In the genomic region with DNA sequence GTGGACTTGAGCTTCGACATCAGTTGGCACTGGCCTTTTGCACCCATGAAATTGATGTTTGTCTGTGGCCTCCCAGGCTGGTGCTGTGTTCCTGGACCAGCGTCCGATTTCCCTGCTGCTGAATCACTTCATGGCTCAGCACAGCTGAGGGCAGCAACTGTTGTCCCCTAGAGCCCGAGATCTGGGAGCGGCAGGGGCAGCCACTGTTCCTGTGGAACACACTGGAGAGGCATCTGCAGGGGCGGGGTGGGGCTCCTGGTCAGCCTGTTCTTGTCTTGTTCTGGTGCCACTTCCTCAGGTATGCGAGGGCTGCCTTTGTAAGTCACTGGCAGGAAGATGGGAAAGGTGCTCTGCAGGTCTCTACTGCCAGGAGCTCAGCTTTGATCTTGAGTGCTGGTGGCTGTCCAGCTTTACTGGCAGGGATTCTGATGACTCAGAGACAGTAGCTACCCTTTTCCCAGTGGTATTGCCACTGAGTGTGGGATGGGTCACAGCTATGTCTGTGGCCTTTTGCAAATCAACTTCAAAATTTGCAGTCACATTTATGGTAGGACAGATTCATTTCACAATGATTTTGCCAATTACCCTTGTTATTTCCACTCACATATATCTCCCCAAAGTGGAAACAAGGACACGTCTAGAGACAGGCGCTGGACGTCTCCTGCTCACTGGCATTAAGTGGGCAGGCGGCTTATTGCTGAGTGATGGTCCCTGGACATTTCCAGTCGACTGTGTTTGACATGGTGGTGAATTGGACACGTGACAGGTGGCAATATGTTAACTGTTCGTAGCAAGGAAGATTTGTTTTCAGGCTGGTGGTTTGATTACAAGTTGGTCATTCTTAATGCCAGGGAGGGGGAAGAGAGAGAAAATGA, we compare ENCODE assay signal across 10 cellular contexts. TPM values are rescaled to one million over a fixed set of nuclear protein-coding genes. Genes with fewer than 3 reads are reported as not detected.
DNase-seq lines count a peak whose midpoint lies in the region; ATAC-seq and TF ChIP-seq lines count a peak whose summit lies in the region.
"Had no signal": no experiment of that assay in that cellular context is flagged by ENCODE, and none has a peak within 500 bp of the region (broad histone marks: within the 10 kb centered on the region; RNA-seq: fewer than 3 reads in every experiment).

No MANE protein-coding gene starts in this region.

- 58 to 71% methylated on average over 9 to 14 of the region's 14 CpGs for WGBS in thyroid gland, 2 donors

- no peak overlapping the region for H3K9ac ChIP-seq in adipocyte (ENCODE audit: low read length)

- in situ Hi-C loops in GM13977 (cut with MboI; ENCODE audit: low pct_unique_long_range_greater_than_20kb, low sequenced_read_pairs, unreplicated experiment) = no loop called here

- no peak for TF ChIP-seq POLR2A in thyroid gland (IDR thresholded peaks at IDR 0.05)

- intact Hi-C loops in Right ventricle myocardium superior (cut with DNase I) = no loop called here
- intact Hi-C loops in cardiac septum (cut with DNase I) = no loop called here
- intact Hi-C loops in thyroid gland (cut with DNase I) = no loop called here

- peaks cover 20% of the 10 kb centered on the region for H3K4me1 ChIP-seq in adipocyte (ENCODE audit: control insufficient read depth, insufficient read depth, low read length)
- H3K4me1 ChIP-seq in thyroid gland = peaks cover 39 to 49% of the 10 kb centered on the region in 2 donors

- DNase-seq in Right ventricle myocardium superior = no peak
- DNase-seq in cardiac septum (ENCODE audit: low spot score) = no peak
- peak; percentile 21 for DNase-seq in adipocyte (ENCODE audit: low read depth)
- peak; percentile 50 for DNase-seq in hepatic stellate cell (ENCODE audit: low spot score)
- peak; percentile 87 to 89 for DNase-seq in thyroid gland
- no peak for DNase-seq in GM13977 (ENCODE audit: low spot score)
- DNase-seq: activated CD4-positive, CD25-positive, alpha-beta regulatory T cell; aorta had no signal

- peak overlapping the region in 2 of 3 donors; percentile 30 to 70 for H3K27ac ChIP-seq in thyroid gland

- H3K4me3 ChIP-seq in adipocyte (ENCODE audit: low read length) (no peak overlapping the region), thyroid gland (replicated peaks in 1 of 3) (no peak overlapping the region)

- H3K36me3 ChIP-seq in adipocyte (ENCODE audit: control insufficient read depth, insufficient read depth, low read length, severe bottlenecking) (peaks cover 4% of the 10 kb centered on the region), thyroid gland (no peaks in the 10 kb centered on the region)

- no peaks in the 10 kb centered on the region for H3K27me3 ChIP-seq in adipocyte (replicated peaks; ENCODE audit: control insufficient read depth, insufficient read depth, low read length)
- H3K27me3 ChIP-seq in thyroid gland = no peaks in the 10 kb centered on the region

- H3K9me3 ChIP-seq in adipocyte (ENCODE audit: control insufficient read depth, low read length) = peaks cover 1% of the 10 kb centered on the region
- no peaks in the 10 kb centered on the region for H3K9me3 ChIP-seq in thyroid gland

- ATAC-seq in Right ventricle myocardium superior (ENCODE audit: poor library complexity) (peak; percentile 49), HG03460 (IDR thresholded peaks at IDR 0.05; ENCODE audit: unreplicated experiment) (no peak), HG03520 (IDR thresholded peaks at IDR 0.05; ENCODE audit: unreplicated experiment) (no peak)

- no peak for TF ChIP-seq CTCF in thyroid gland (IDR thresholded peaks at IDR 0.05)
- no peak for TF ChIP-seq CTCF in GM13977 (IDR thresholded peaks at IDR 0.05; ENCODE audit: extremely low read depth, insufficient read depth, missing control alignments)

RNA-seq across cellular contexts. Expression of a gene that starts 15.3 kb away (rescaled TPM):
- total RNA-seq in Right ventricle myocardium superior = 96.3 TPM
- total RNA-seq in cardiac septum = 51.5 TPM
- total RNA-seq in thyroid gland = 10 to 100 TPM; 40.6 to 80.5 (median 65.3) TPM

Comparison
In these comparisons a context has a peak if more than half of its experiments do, and no peak if none do; other contexts are left out.
1. DNase-seq: peak in adipocyte (single experiment), hepatic stellate cell (single experiment) and thyroid gland (2 of 2); none in Right ventricle myocardium superior (single experiment), cardiac septum (single experiment) and GM13977 (single experiment).